1 cellular context compared by ENCODE assay signal in genomic region chr15:31047437-31047836, GRCh38.
TF ChIP-seq lines count a peak whose summit lies in the region.

No MANE protein-coding gene starts in this region.

TF ChIP-seq in GM23338, 12 proteins besides CTCF, POLR2A, EP300 and RAD21 (continued from another document):
- TF ChIP-seq, protein P1, sequence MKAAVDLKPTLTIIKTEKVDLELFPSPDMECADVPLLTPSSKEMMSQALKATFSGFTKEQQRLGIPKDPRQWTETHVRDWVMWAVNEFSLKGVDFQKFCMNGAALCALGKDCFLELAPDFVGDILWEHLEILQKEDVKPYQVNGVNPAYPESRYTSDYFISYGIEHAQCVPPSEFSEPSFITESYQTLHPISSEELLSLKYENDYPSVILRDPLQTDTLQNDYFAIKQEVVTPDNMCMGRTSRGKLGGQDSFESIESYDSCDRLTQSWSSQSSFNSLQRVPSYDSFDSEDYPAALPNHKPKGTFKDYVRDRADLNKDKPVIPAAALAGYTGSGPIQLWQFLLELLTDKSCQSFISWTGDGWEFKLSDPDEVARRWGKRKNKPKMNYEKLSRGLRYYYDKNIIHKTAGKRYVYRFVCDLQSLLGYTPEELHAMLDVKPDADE (IDR thresholded peaks at IDR 0.05) = no peak
- TF ChIP-seq JUNB (IDR thresholded peaks at IDR 0.05; ENCODE audit: unreplicated experiment) = no peak
- TF ChIP-seq ZNF462 (CRISPR knock-in tag; IDR thresholded peaks at IDR 0.05) = no peak
- no peak for TF ChIP-seq NANOG (IDR thresholded peaks at IDR 0.05; ENCODE audit: borderline replicate concordance)
- TF ChIP-seq CREB1 (CRISPR knock-in tag; IDR thresholded peaks at IDR 0.05; ENCODE audit: low read depth) = no peak
- TF ChIP-seq EZH2 (IDR thresholded peaks at IDR 0.05; ENCODE audit: low read depth, unreplicated experiment) = no peak
